Comparison of ENCODE assay signal across 9 cellular contexts in genomic region chr7:55130554-55131198, GRCh38.
DNase-seq lines count a peak whose midpoint lies in the region; ATAC-seq and TF ChIP-seq lines count a peak whose summit lies in the region.
"Had no signal": no experiment of that assay in that cellular context is flagged by ENCODE, and none has a peak within 500 bp of the region (broad histone marks: within the 10 kb centered on the region; RNA-seq: fewer than 3 reads in every experiment).

No MANE protein-coding gene starts in this region.

- peak overlapping the region in 35 of 59 donors; percentile 0 to 80 (median 46) for H3K27ac ChIP-seq in dorsolateral prefrontal cortex

- intact Hi-C loops in dorsolateral prefrontal cortex (cut with DNase I): loop anchor here in 1 of 2 donors (5.0 kb wide), 1 partner anchor 43 kb away; no protein-coding TSS in a partner anchor

- peak; percentile 48 for ATAC-seq in HG03025 (IDR thresholded peaks at IDR 0.05; ENCODE audit: low FRiP score, unreplicated experiment)
- ATAC-seq in GM19324 (IDR thresholded peaks at IDR 0.05; ENCODE audit: low FRiP score, unreplicated experiment): no peak
- no peak for ATAC-seq in GM18873 (IDR thresholded peaks at IDR 0.05; ENCODE audit: low FRiP score, unreplicated experiment)

- H3K4me3 ChIP-seq in dorsolateral prefrontal cortex: peak overlapping the region in 2 of 59 donors; percentile 1 to 17

- peak; percentile 72 for DNase-seq in AG08396 (ENCODE audit: low spot score)
- DNase-seq in dorsolateral prefrontal cortex: peak in 2 of 10 donors; percentile 16 to 29
- peak; percentile 99 for DNase-seq in myocyte (ENCODE audit: low read depth)
- DNase-seq in NCI-H1930 (lab: John Stamatoyannopoulos, UW): no peak
- DNase-seq in DMS114 treated with DMSO at 0.1 percent for 48 hours (lab: John Stamatoyannopoulos, UW; ENCODE audit: unreplicated experiment): no peak
- DNase-seq: GF-D8 had no signal

- H3K27me3 ChIP-seq in dorsolateral prefrontal cortex: no peaks in the 10 kb centered on the region

- no peak for TF ChIP-seq CTCF in dorsolateral prefrontal cortex (IDR thresholded peaks at IDR 0.05 in 54 of 56, conservative IDR thresholded peaks at IDR 0.05 in 2 of 56; ENCODE audit: low read depth in 1 of 56, partially characterized antibody in 56 of 56)

Comparison
In these comparisons a context has a peak if more than half of its experiments do, and no peak if none do; other contexts are left out.
1. DNase-seq: peak in AG08396 (single experiment) and myocyte (single experiment); none in NCI-H1930 (0 of 2) and DMS114 treated with DMSO at 0.1 percent for 48 hours (single experiment).